ENCODE assay signal across 15 cellular contexts in genomic region chr17:73731733-73732132, GRCh38.
"Had no signal": no experiment of that assay in that cellular context is flagged by ENCODE, and none has a peak within 500 bp of the region (broad histone marks: within the 10 kb centered on the region; RNA-seq: fewer than 3 reads in every experiment).

No MANE protein-coding gene starts in this region.

- ATAC-seq: activated CD8-positive, alpha-beta memory T cell treated with anti-CD3 and anti-CD28 coated beads, Interleukin-2, amount 10 ng/mL, durations not matched to agents 7 days and 5 days; naive thymus-derived CD8-positive, alpha-beta T cell had no signal

- H3K27ac ChIP-seq: coronary artery, heart right ventricle, neutrophil had no signal

- H3K4me1 Mint-ChIP-seq: activated CD8-positive, alpha-beta memory T cell treated with anti-CD3 and anti-CD28 coated beads, Interleukin-2, amount 10 ng/mL, durations not matched to agents 7 days and 5 days had no signal

- H3K36me3 ChIP-seq: heart right ventricle, neutrophil, spleen had no signal

- H3K36me3 Mint-ChIP-seq: activated CD8-positive, alpha-beta memory T cell treated with anti-CD3 and anti-CD28 coated beads, Interleukin-2, amount 10 ng/mL, durations not matched to agents 7 days and 5 days had no signal

- H3K4me3 Mint-ChIP-seq: activated CD8-positive, alpha-beta memory T cell treated with anti-CD3 and anti-CD28 coated beads, Interleukin-2, amount 10 ng/mL, durations not matched to agents 7 days and 5 days; naive thymus-derived CD8-positive, alpha-beta T cell had no signal

- H3K27ac Mint-ChIP-seq: activated CD8-positive, alpha-beta memory T cell treated with anti-CD3 and anti-CD28 coated beads, Interleukin-2, amount 10 ng/mL, durations not matched to agents 7 days and 5 days had no signal

- H3K9me3 ChIP-seq: neutrophil had no signal

- DNase-seq: activated CD4-positive, alpha-beta T cell treated with anti-CD3 and anti-CD28 coated beads, Interleukin-2, amount 50 U/mL, for 48 hours; activated CD4-positive, CD25-positive, alpha-beta regulatory T cell treated with anti-CD3 and anti-CD28 coated beads, Interleukin-2, amount 50 U/mL, for 72 hours; activated CD8-positive, alpha-beta memory T cell treated with anti-CD3 and anti-CD28 coated beads, Interleukin-2, amount 10 ng/mL, durations not matched to agents 7 days and 5 days; activated naive CD4-positive, alpha-beta T cell; central memory CD4-positive, alpha-beta T cell; effector memory CD4-positive, alpha-beta T cell; heart right ventricle; kidney; naive thymus-derived CD8-positive, alpha-beta T cell; spleen; stimulated activated CD4-positive, alpha-beta T cell treated with anti-CD3 and anti-CD28 coated beads, Interleukin-1b, Interleukin-23, amount 100 ng/mL, for 48 hours; stimulated activated naive CD4-positive, alpha-beta T cell; trophoblast cell had no signal

- H3K4me3 ChIP-seq: coronary artery, heart right ventricle, spleen had no signal
